ENCODE assay signal across 12 cellular contexts in the genomic region with DNA sequence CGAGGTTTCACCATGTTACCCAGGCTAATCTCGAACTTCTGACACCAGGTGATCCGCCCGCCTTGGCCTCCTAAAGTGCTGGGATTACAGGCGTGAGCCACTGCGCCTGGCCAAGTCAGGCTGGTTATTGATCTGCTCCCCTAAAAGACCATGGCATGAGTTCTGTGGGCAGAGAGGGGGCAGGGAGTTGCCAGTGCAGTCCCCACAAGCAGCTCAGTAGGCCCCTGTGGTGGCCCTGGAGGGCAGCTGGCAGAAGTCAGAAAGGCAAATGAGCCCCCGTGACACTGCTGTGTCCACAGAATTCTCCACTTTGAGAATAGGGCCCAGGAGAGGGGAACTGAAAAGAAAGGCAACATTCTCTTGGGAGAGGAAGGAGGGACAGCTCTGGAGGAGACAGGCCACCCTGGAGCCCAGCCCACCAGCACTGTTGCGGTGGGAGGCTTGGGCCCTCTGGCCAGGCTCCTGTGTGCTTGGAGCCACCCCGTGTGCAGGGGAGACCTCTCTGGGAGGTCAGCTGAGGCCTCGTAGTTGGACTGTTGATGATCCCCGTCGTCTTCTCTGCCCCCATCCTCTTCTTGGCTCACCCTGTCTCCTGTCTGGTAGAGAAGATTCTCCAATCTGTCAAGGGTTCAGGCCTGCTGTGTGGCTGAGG. TPM values are rescaled to one million over a fixed set of nuclear protein-coding genes. Genes with fewer than 3 reads are reported as not detected.
DNase-seq lines count a peak whose midpoint lies in the region; ATAC-seq and TF ChIP-seq lines count a peak whose summit lies in the region.
"Had no signal": no experiment of that assay in that cellular context is flagged by ENCODE, and none has a peak within 500 bp of the region (broad histone marks: within the 10 kb centered on the region; RNA-seq: fewer than 3 reads in every experiment).

No MANE protein-coding gene starts in this region.

- no peaks in the 10 kb centered on the region for H3K9me2 ChIP-seq in hepatocyte (replicated peaks; ENCODE audit: insufficient read depth)

- H4K20me1 ChIP-seq in hepatocyte (ENCODE audit: insufficient read depth, poor library complexity, severe bottlenecking) = peaks cover 58% of the 10 kb centered on the region
- peaks cover 56% of the 10 kb centered on the region for H4K20me1 ChIP-seq in smooth muscle cell (ENCODE audit: low read depth)

- peaks cover 6% of the 10 kb centered on the region for H3K36me3 ChIP-seq in CD8-positive, alpha-beta T cell (ENCODE audit: insufficient read depth, low read length)
- H3K36me3 ChIP-seq in hepatocyte (replicated peaks; ENCODE audit: insufficient read depth, low read depth) (no peaks in the 10 kb centered on the region), smooth muscle cell (ENCODE audit: low read depth) (no peaks in the 10 kb centered on the region)

- H2AFZ ChIP-seq in hepatocyte (no peak overlapping the region), smooth muscle cell (ENCODE audit: low read depth) (no peak overlapping the region)

- peaks cover 2% of the 10 kb centered on the region for H3F3A ChIP-seq in smooth muscle cell (ENCODE audit: low read depth)

- H3K79me2 ChIP-seq in hepatocyte (peaks cover 85% of the 10 kb centered on the region), smooth muscle cell (ENCODE audit: low read depth) (peaks cover 67% of the 10 kb centered on the region)

- no peak overlapping the region for H3K4me3 ChIP-seq in CD8-positive, alpha-beta T cell (ENCODE audit: low read depth, low read length)
- H3K4me3 ChIP-seq in hepatocyte = no peak overlapping the region
- H3K4me3 ChIP-seq in smooth muscle cell = no peak overlapping the region
- H3K4me3 ChIP-seq in foreskin fibroblast (ENCODE audit: low read depth in 1 of 2, low read length in 2 of 2) = no peak overlapping the region

- H3K27ac Mint-ChIP-seq in CD8-positive, alpha-beta T cell = peak overlapping the region; percentile 66
- H3K27ac Mint-ChIP-seq in activated B cell treated with CpG ODN at 0.5 μM for 24 hours = no peak overlapping the region

- H3K9ac ChIP-seq in smooth muscle cell (ENCODE audit: low read depth) = no peak overlapping the region

- H3K4me1 ChIP-seq in CD8-positive, alpha-beta T cell (ENCODE audit: insufficient read depth, low read length) = peaks cover 63% of the 10 kb centered on the region
- H3K4me1 ChIP-seq in hepatocyte (ENCODE audit: insufficient read depth) = peaks cover 37% of the 10 kb centered on the region
- peaks cover 23% of the 10 kb centered on the region for H3K4me1 ChIP-seq in smooth muscle cell (ENCODE audit: low read depth)

- H3K9me3 Mint-ChIP-seq in CD8-positive, alpha-beta T cell = no peaks in the 10 kb centered on the region
- no peaks in the 10 kb centered on the region for H3K9me3 Mint-ChIP-seq in activated B cell treated with CpG ODN at 0.5 μM for 24 hours

- no peaks in the 10 kb centered on the region for H3K9me3 ChIP-seq in CD8-positive, alpha-beta T cell (ENCODE audit: low read length)
- no peaks in the 10 kb centered on the region for H3K9me3 ChIP-seq in hepatocyte (ENCODE audit: low read depth)
- no peaks in the 10 kb centered on the region for H3K9me3 ChIP-seq in smooth muscle cell (replicated peaks; ENCODE audit: low read depth)

- no peak for ATAC-seq in CD8-positive, alpha-beta T cell
- ATAC-seq in activated B cell treated with CpG ODN at 0.5 μM for 24 hours (ENCODE audit: low read depth) = no peak
- no peak for ATAC-seq in HG03196 (IDR thresholded peaks at IDR 0.05; ENCODE audit: unreplicated experiment)

- H3K4me1 Mint-ChIP-seq in CD8-positive, alpha-beta T cell (ENCODE audit: low read depth) = peaks cover 61% of the 10 kb centered on the region
- peaks cover 66% of the 10 kb centered on the region for H3K4me1 Mint-ChIP-seq in activated B cell treated with CpG ODN at 0.5 μM for 24 hours

- no peak overlapping the region for H3K4me3 Mint-ChIP-seq in CD8-positive, alpha-beta T cell
- H3K4me3 Mint-ChIP-seq in activated B cell treated with CpG ODN at 0.5 μM for 24 hours = peak overlapping the region; percentile 94

- H3K27ac ChIP-seq in CD8-positive, alpha-beta T cell (ENCODE audit: low read depth, low read length) = no peak overlapping the region
- no peak overlapping the region for H3K27ac ChIP-seq in hepatocyte
- peak overlapping the region; percentile 47 for H3K27ac ChIP-seq in smooth muscle cell (ENCODE audit: low read depth)

- 89% methylated on average over 12 of the region's 12 CpGs for WGBS in hepatocyte (ENCODE audit: low lambda C conversion rate, missing lambda C conversion rate)
- WGBS in smooth muscle cell (ENCODE audit: low lambda C conversion rate) = 89% methylated on average over 12 of the region's 12 CpGs

- POLR2A ChIA-PET in CD8-positive, alpha-beta T cell (lab: Charles Lee) = interaction anchor here (3.8 kb wide), 1 partner anchor 14 kb away, joined by 59 read pairs; a partner anchor contains a TSS
- POLR2A ChIA-PET in activated B cell treated with CpG ODN at 0.5 μM for 24 hours (lab: Charles Lee) = interaction anchor here (1.2 to 1.4 kb wide), 2 partner anchors 11 to 13 kb away, joined by 3 to 4 read pairs; a partner anchor contains a TSS

- H3K27me3 ChIP-seq in CD8-positive, alpha-beta T cell (ENCODE audit: insufficient read depth, low read length) = no peaks in the 10 kb centered on the region
- no peaks in the 10 kb centered on the region for H3K27me3 ChIP-seq in hepatocyte
- no peaks in the 10 kb centered on the region for H3K27me3 ChIP-seq in smooth muscle cell (ENCODE audit: low read depth)

- CTCF ChIA-PET in CD8-positive, alpha-beta T cell (lab: Charles Lee) = interaction anchor here (1.1 kb wide), 1 partner anchor 377 kb away, joined by 4 read pairs; no protein-coding TSS in a partner anchor
- CTCF ChIA-PET in activated B cell treated with CpG ODN at 0.5 μM for 24 hours (lab: Charles Lee) = no interaction called here

- no peaks in the 10 kb centered on the region for H3K27me3 Mint-ChIP-seq in CD8-positive, alpha-beta T cell (ENCODE audit: low read depth)
- H3K27me3 Mint-ChIP-seq in activated B cell treated with CpG ODN at 0.5 μM for 24 hours = no peaks in the 10 kb centered on the region

- in situ Hi-C loops in GM13976 (cut with MboI; ENCODE audit: low sequenced_read_pairs, unreplicated experiment) = no loop called here

- no peak for TF ChIP-seq CTCF in CD8-positive, alpha-beta T cell (IDR thresholded peaks at IDR 0.05)
- TF ChIP-seq CTCF in activated B cell treated with CpG ODN at 0.5 μM for 24 hours (IDR thresholded peaks at IDR 0.05) (no peak), hepatocyte (IDR thresholded peaks at IDR 0.05; ENCODE audit: poor library complexity) (no peak), smooth muscle cell (IDR thresholded peaks at IDR 0.05; ENCODE audit: borderline replicate concordance, insufficient read depth, poor library complexity, severe bottlenecking) (no peak), foreskin fibroblast (IDR thresholded peaks at IDR 0.05; ENCODE audit: low read depth, low read length) (no peak), GM13976 (IDR thresholded peaks at IDR 0.05; ENCODE audit: borderline replicate concordance, control extremely low read depth, extremely low read depth, insufficient read depth, missing control alignments) (no peak)

- H3K4me2 ChIP-seq in hepatocyte (peak overlapping the region; percentile 98), smooth muscle cell (no peak overlapping the region)

- H3K36me3 Mint-ChIP-seq in CD8-positive, alpha-beta T cell = peaks cover 33% of the 10 kb centered on the region
- peaks cover 44% of the 10 kb centered on the region for H3K36me3 Mint-ChIP-seq in activated B cell treated with CpG ODN at 0.5 μM for 24 hours (ENCODE audit: low read depth)

- DNase-seq in CD8-positive, alpha-beta T cell = no peak
- DNase-seq in activated B cell treated with CpG ODN at 0.5 μM for 24 hours (no peak), hepatocyte (ENCODE audit: low spot score) (no peak), smooth muscle cell (lab: John Stamatoyannopoulos, UW; ENCODE audit: unreplicated experiment) (no peak), foreskin fibroblast (no peak), GM13976 (ENCODE audit: low spot score) (no peak)
- no peak for DNase-seq in activated CD4-positive, alpha-beta T cell treated with anti-CD3 and anti-CD28 coated beads, Interleukin-2, amount 50 U/mL, for 4 hours
- DNase-seq: activated CD8-positive, alpha-beta memory T cell treated with anti-CD3 and anti-CD28 coated beads, Interleukin-2, amount 50 U/mL, for 4 hours; head of caudate nucleus; SW 1271 had no signal

- intact Hi-C loops in CD8-positive, alpha-beta T cell (cut with DNase I, micrococcal nuclease) = loop anchor here in 1 of 2 experiments (10.0 kb wide), 1 partner anchor 733 kb away; a partner anchor contains a TSS
- intact Hi-C loops in activated B cell treated with CpG ODN at 0.5 μM for 24 hours (cut with micrococcal nuclease) = no loop called here

RNA-seq across cellular contexts. Expression of a gene that starts 2.1 kb away (rescaled TPM):
- total RNA-seq in CD8-positive, alpha-beta T cell = 100 to 1,000 TPM; 212 to 226 TPM
- 65.5 and 90.8 TPM in 2 replicates for total RNA-seq in activated B cell treated with CpG ODN at 0.5 μM for 24 hours
- 43.6 and 50.3 TPM in 2 replicates for total RNA-seq in hepatocyte
- polyA plus RNA-seq in hepatocyte = 70.8 and 77.0 TPM in 2 replicates
- 12.0 and 15.7 TPM in 2 replicates for total RNA-seq in smooth muscle cell
- 14.2 and 20.8 TPM in 2 replicates for polyA plus RNA-seq in smooth muscle cell

RNA-seq across cellular contexts. Expression of a gene that starts 4.3 kb away (rescaled TPM):
- 100 to 1,000 TPM; 260 TPM for total RNA-seq in CD8-positive, alpha-beta T cell
- 74.9 and 91.4 TPM in 2 replicates for total RNA-seq in activated B cell treated with CpG ODN at 0.5 μM for 24 hours
- 81.4 and 89.8 TPM in 2 replicates for total RNA-seq in hepatocyte
- 375 and 385 TPM in 2 replicates for polyA plus RNA-seq in hepatocyte
- 50.5 and 99.2 TPM in 2 replicates for total RNA-seq in smooth muscle cell
- polyA plus RNA-seq in smooth muscle cell = 207 and 265 TPM in 2 replicates

RNA-seq across cellular contexts. Expression of a gene that starts 13.1 kb away (rescaled TPM):
- total RNA-seq in CD8-positive, alpha-beta T cell = under 1 TPM; 0.46 to 0.47 TPM
- 0.16 and 0.66 TPM in 2 replicates for total RNA-seq in activated B cell treated with CpG ODN at 0.5 μM for 24 hours
- total RNA-seq in hepatocyte = not detected in 2 replicates
- 11.1 and 21.6 TPM in 2 replicates for polyA plus RNA-seq in hepatocyte
- not detected in 2 replicates for total RNA-seq in smooth muscle cell
- polyA plus RNA-seq in smooth muscle cell = 1.7 and 5.1 TPM in 2 replicates
- total RNA-seq: Daoy had no signal

RNA-seq across cellular contexts. Expression of a gene that starts 19.7 kb away (rescaled TPM):
- total RNA-seq in CD8-positive, alpha-beta T cell = 10 to 100 TPM; 42.3 to 49.2 TPM
- total RNA-seq in activated B cell treated with CpG ODN at 0.5 μM for 24 hours (42.5 and 62.0 TPM in 2 replicates), hepatocyte (29.8 and 34.5 TPM in 2 replicates), smooth muscle cell (22.3 and 23.8 TPM in 2 replicates)
- polyA plus RNA-seq in hepatocyte (23.6 and 27.1 TPM in 2 replicates), smooth muscle cell (16.4 and 25.4 TPM in 2 replicates)

RNA-seq across cellular contexts. Expression of a gene that starts 43.2 kb away (rescaled TPM):
- total RNA-seq in CD8-positive, alpha-beta T cell = 1 to 10 TPM; 2.8 to 3.8 TPM
- total RNA-seq in activated B cell treated with CpG ODN at 0.5 μM for 24 hours (9.1 and 12.6 TPM in 2 replicates), hepatocyte (10.4 and 13.6 TPM in 2 replicates), smooth muscle cell (5.1 and 9.2 TPM in 2 replicates)
- polyA plus RNA-seq in hepatocyte (8.3 and 10.9 TPM in 2 replicates), smooth muscle cell (4.9 and 5.5 TPM in 2 replicates)
